ENCODE assay signal across 24 cellular contexts in the genomic region with DNA sequence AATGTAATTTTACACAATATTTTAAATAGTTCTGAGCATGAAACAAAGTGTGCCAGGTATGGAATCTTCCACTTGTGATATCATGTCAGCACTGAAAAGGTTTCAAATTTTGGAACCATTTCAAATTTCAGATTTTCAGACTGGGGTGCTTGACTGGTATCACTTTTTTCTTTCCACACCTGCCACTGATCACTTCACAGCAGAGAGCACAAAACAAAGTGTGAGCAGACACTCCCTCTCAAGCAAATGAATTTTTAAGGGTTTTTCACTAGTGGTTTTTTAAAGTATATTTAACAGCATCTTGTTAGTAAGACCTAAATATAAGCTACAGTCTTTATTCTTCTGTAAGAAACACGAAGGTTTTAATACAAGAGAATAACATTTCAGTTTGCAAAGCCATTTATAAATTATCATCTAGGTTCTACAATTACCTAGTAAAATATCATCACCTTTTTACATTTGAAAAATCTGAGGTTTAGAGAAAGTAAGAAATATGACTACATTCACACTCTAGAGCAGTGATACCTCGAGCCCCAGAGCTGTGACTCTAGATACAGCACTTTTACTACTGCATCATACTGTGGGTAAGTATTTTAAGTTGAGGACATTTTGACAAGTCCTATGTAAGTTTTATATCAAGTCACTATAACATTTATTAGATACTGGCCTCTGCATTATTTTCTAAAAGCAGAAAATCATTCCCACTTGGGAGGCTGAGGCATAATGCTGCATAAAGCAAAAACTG.
"Had no signal": no experiment of that assay in that cellular context is flagged by ENCODE, and none has a peak within 500 bp of the region (broad histone marks: within the 10 kb centered on the region; RNA-seq: fewer than 3 reads in every experiment).

No MANE protein-coding gene starts in this region.

- H3K4me3 Mint-ChIP-seq: activated naive CD8-positive, alpha-beta T cell treated with anti-CD3 and anti-CD28 coated beads, Interleukin-2, amount 10 ng/mL, durations not matched to agents 7 days and 5 days; mesothelial cell of epicardium; stimulated activated naive CD8-positive, alpha-beta T cell treated with anti-CD3 and anti-CD28 coated beads, Interleukin-15, amount 100 ng/mL, for 72 hours had no signal

- H3K27me3 ChIP-seq: body of pancreas, dorsolateral prefrontal cortex, suprapubic skin, transverse colon, vagina had no signal

- H3K9me3 Mint-ChIP-seq: activated naive CD8-positive, alpha-beta T cell treated with anti-CD3 and anti-CD28 coated beads, Interleukin-2, amount 10 ng/mL, durations not matched to agents 7 days and 5 days; mesothelial cell of epicardium; stimulated activated naive CD8-positive, alpha-beta T cell treated with anti-CD3 and anti-CD28 coated beads, Interleukin-15, amount 100 ng/mL, for 72 hours had no signal

- ATAC-seq: body of pancreas; left colon; stimulated activated naive CD8-positive, alpha-beta T cell treated with anti-CD3 and anti-CD28 coated beads, Interleukin-15, amount 100 ng/mL, for 72 hours had no signal

- H3K27ac ChIP-seq: body of pancreas, dorsolateral prefrontal cortex, suprapubic skin, transverse colon, vagina had no signal

- H3K36me3 ChIP-seq: suprapubic skin, transverse colon, vagina had no signal

- H3K27me3 Mint-ChIP-seq: activated naive CD8-positive, alpha-beta T cell treated with anti-CD3 and anti-CD28 coated beads, Interleukin-2, amount 10 ng/mL, durations not matched to agents 7 days and 5 days; progenitor cell of endocrine pancreas; stimulated activated naive CD8-positive, alpha-beta T cell treated with anti-CD3 and anti-CD28 coated beads, Interleukin-15, amount 100 ng/mL, for 72 hours had no signal

- H3K27ac Mint-ChIP-seq: activated naive CD8-positive, alpha-beta T cell treated with anti-CD3 and anti-CD28 coated beads, Interleukin-2, amount 10 ng/mL, durations not matched to agents 7 days and 5 days; mesothelial cell of epicardium; progenitor cell of endocrine pancreas; stimulated activated naive CD8-positive, alpha-beta T cell treated with anti-CD3 and anti-CD28 coated beads, Interleukin-15, amount 100 ng/mL, for 72 hours had no signal

- DNase-seq: activated CD4-positive, CD25-positive, alpha-beta regulatory T cell treated with anti-CD3 and anti-CD28 coated beads, Interleukin-2, amount 50 U/mL, for 72 hours; activated naive CD4-positive, alpha-beta T cell treated with Interleukin-2 at 50 U/mL for 16 hours; activated naive CD8-positive, alpha-beta T cell treated with anti-CD3 and anti-CD28 coated beads, Interleukin-2, amount 10 ng/mL, durations not matched to agents 7 days and 5 days; activated T-cell treated with anti-CD3 and anti-CD28 coated beads for 4 hours; amygdala; body of pancreas; central memory CD4-positive, alpha-beta T cell; dorsolateral prefrontal cortex; erythroblast; foreskin melanocyte; glutamatergic neuron; hippocampal formation; islet precursor cell; left colon; small intestine; stimulated activated CD4-positive, alpha-beta T cell treated with anti-CD3 and anti-CD28 coated beads, Interleukin-15, amount 100 ng/mL, for 24 hours; stimulated activated CD4-positive, alpha-beta T cell treated with anti-CD3 and anti-CD28 coated beads, Interleukin-2, amount 100 ng/mL, for 48 hours; stimulated activated naive CD8-positive, alpha-beta T cell treated with anti-CD3 and anti-CD28 coated beads, Interleukin-15, amount 100 ng/mL, for 72 hours; T-helper 1 cell; transverse colon had no signal

- H3K4me3 ChIP-seq: body of pancreas, dorsolateral prefrontal cortex, suprapubic skin, transverse colon, vagina had no signal

- H3K9me3 ChIP-seq: body of pancreas, suprapubic skin, transverse colon, vagina had no signal
